In genomic region chr2:37858197-37858711, GRCh38 we compare ENCODE assay signal across 1 cellular context.
TF ChIP-seq lines count a peak whose summit lies in the region.

No MANE protein-coding gene starts in this region.

TF ChIP-seq in HEK293, 187 proteins besides CTCF, POLR2A, EP300 and RAD21 (continued from another document):
- TF ChIP-seq ZBTB11 (tag by site-specific recombination; conservative IDR thresholded peaks at IDR 0.05; ENCODE audit: low read depth) = no peak
- TF ChIP-seq GLIS1 (tag by site-specific recombination; IDR thresholded peaks at IDR 0.05) = peak; percentile 42; the same call in 1 of the 2 replicates
- no peak for TF ChIP-seq OVOL3 (tag by site-specific recombination; IDR thresholded peaks at IDR 0.05)
- 0 out of 2 replicates have a peak, but pooled peaks have one; percentile 31 for TF ChIP-seq ZIC2 (tag by site-specific recombination; IDR thresholded peaks at IDR 0.05)
